In the genomic region with DNA sequence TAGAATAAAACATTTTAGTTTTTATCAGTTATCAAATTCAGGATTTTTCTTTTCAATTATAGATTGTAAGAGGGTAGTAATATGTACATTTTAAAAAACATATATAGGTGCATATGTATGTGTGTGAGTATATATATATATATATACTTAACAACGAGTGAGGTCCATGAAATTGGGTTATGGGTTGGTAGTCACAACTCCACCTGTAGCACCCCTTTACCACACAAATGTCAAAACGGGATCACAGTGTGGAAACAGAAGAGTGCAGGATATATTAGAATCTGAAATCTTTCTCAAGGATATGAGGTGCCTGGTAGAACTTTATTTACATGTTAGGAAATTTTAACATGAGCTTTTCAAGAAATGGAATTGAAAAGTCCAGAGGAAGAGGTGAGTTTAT, we compare ENCODE assay signal across 8 cellular contexts. TPM values are rescaled to one million over a fixed set of nuclear protein-coding genes. Genes with fewer than 3 reads are reported as not detected.
DNase-seq lines count a peak whose midpoint lies in the region; ATAC-seq, FAIRE-seq and TF ChIP-seq lines count a peak whose summit lies in the region.

No MANE protein-coding gene starts in this region.

- no peak for TF ChIP-seq POLR2A in A549 (IDR thresholded peaks at IDR 0.05; ENCODE audit: low read length)

- 1% methylated on average over 2 of the region's 2 CpGs for WGBS in A549 (ENCODE audit: missing lambda C conversion rate)

- TF ChIP-seq RAD21 in A549 (conservative IDR thresholded peaks at IDR 0.05 in 1 of 2, IDR thresholded peaks at IDR 0.05 in 1 of 2), result no peak

- peaks cover 28% of the 10 kb centered on the region for H3K4me1 ChIP-seq in A549

- CTCF ChIA-PET in A549 (lab: Yijun Ruan, JAX), result interaction anchor here (0.7 kb wide), 1 partner anchor 11 kb away, joined by 3 read pairs; no protein-coding TSS in a partner anchor

- peaks cover 4% of the 10 kb centered on the region; the same call in 1 of the 3 replicates for H3K9me3 ChIP-seq in A549

- POLR2A ChIA-PET in A549 (lab: Yijun Ruan, JAX), result interaction anchor here (3.7 to 4.8 kb wide), 2 partner anchors 90 to 95 kb away, joined by 31 to 89 read pairs; partner anchors contain the start of genes PNN and TRAPPC6B

- FAIRE-seq in A549 (lab: Jason Lieb, UNC) (no peak), G401.6 (lab: Jason Lieb, UNC) (peak; percentile 25), TTC549 (lab: Jason Lieb, UNC) (peak; percentile 53)

- peak in 1 of 2 experiments; percentile 55 for DNase-seq in A549 (ENCODE audit: low read depth in 1 of 2, low spot score in 1 of 2)
- DNase-seq in left kidney (ENCODE audit: low read depth, low spot score), result peak; percentile 54

- ATAC-seq in A549 (no peak), HG02852 (IDR thresholded peaks at IDR 0.05; ENCODE audit: unreplicated experiment) (no peak), HG03521 (IDR thresholded peaks at IDR 0.05; ENCODE audit: unreplicated experiment) (no peak), HG03565 (IDR thresholded peaks at IDR 0.05; ENCODE audit: unreplicated experiment) (no peak), GM18520 (IDR thresholded peaks at IDR 0.05; ENCODE audit: unreplicated experiment) (no peak)

- H3K27ac ChIP-seq in A549, result peak overlapping the region; percentile 97 to 98; a peak in 4 of 6 replicates

- no peak for TF ChIP-seq CTCF in A549 (IDR thresholded peaks at IDR 0.05)

- TF ChIP-seq EP300 in A549 (IDR thresholded peaks at IDR 0.05), result no peak

- H3K4me2 ChIP-seq in A549, result peak overlapping the region; percentile 92

- H3K4me3 ChIP-seq in A549, result peak overlapping the region; percentile 72

TF ChIP-seq in A549, 52 proteins besides CTCF, POLR2A, EP300 and RAD21:
- no peak for TF ChIP-seq USF2 (IDR thresholded peaks at IDR 0.05)
- TF ChIP-seq CBX2 (IDR thresholded peaks at IDR 0.05; ENCODE audit: borderline replicate concordance, low read depth), result no peak
- TF ChIP-seq, protein P1, sequence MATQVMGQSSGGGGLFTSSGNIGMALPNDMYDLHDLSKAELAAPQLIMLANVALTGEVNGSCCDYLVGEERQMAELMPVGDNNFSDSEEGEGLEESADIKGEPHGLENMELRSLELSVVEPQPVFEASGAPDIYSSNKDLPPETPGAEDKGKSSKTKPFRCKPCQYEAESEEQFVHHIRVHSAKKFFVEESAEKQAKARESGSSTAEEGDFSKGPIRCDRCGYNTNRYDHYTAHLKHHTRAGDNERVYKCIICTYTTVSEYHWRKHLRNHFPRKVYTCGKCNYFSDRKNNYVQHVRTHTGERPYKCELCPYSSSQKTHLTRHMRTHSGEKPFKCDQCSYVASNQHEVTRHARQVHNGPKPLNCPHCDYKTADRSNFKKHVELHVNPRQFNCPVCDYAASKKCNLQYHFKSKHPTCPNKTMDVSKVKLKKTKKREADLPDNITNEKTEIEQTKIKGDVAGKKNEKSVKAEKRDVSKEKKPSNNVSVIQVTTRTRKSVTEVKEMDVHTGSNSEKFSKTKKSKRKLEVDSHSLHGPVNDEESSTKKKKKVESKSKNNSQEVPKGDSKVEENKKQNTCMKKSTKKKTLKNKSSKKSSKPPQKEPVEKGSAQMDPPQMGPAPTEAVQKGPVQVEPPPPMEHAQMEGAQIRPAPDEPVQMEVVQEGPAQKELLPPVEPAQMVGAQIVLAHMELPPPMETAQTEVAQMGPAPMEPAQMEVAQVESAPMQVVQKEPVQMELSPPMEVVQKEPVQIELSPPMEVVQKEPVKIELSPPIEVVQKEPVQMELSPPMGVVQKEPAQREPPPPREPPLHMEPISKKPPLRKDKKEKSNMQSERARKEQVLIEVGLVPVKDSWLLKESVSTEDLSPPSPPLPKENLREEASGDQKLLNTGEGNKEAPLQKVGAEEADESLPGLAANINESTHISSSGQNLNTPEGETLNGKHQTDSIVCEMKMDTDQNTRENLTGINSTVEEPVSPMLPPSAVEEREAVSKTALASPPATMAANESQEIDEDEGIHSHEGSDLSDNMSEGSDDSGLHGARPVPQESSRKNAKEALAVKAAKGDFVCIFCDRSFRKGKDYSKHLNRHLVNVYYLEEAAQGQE (IDR thresholded peaks at IDR 0.05), result no peak
- TF ChIP-seq NFE2L2 (conservative IDR thresholded peaks at IDR 0.05; ENCODE audit: low read length), result no peak
- TF ChIP-seq MYC (IDR thresholded peaks at IDR 0.05; ENCODE audit: borderline replicate concordance, low read length), result no peak
- TF ChIP-seq HES2 (IDR thresholded peaks at IDR 0.05), result no peak
- no peak for TF ChIP-seq CBX8 (IDR thresholded peaks at IDR 0.05)
- TF ChIP-seq JUNB (IDR thresholded peaks at IDR 0.05), result no peak
- TF ChIP-seq, protein P2, sequence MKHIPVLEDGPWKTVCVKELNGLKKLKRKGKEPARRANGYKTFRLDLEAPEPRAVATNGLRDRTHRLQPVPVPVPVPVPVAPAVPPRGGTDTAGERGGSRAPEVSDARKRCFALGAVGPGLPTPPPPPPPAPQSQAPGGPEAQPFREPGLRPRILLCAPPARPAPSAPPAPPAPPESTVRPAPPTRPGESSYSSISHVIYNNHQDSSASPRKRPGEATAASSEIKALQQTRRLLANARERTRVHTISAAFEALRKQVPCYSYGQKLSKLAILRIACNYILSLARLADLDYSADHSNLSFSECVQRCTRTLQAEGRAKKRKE (CRISPR knock-in tag; IDR thresholded peaks at IDR 0.05; ENCODE audit: low read depth), result no peak
- TF ChIP-seq ZC3H11A (IDR thresholded peaks at IDR 0.05), result no peak
- no peak for TF ChIP-seq RCOR1 (IDR thresholded peaks at IDR 0.05; ENCODE audit: low read depth, low read length)
- no peak for TF ChIP-seq MAZ (IDR thresholded peaks at IDR 0.05; ENCODE audit: borderline replicate concordance, low read depth, low read length)
- TF ChIP-seq SMC3 (IDR thresholded peaks at IDR 0.05), result no peak
- TF ChIP-seq HOXB5 (CRISPR knock-in tag; IDR thresholded peaks at IDR 0.05), result no peak
- no peak for TF ChIP-seq PHF8 (IDR thresholded peaks at IDR 0.05; ENCODE audit: borderline replicate concordance, low read depth)
- TF ChIP-seq, protein P3, sequence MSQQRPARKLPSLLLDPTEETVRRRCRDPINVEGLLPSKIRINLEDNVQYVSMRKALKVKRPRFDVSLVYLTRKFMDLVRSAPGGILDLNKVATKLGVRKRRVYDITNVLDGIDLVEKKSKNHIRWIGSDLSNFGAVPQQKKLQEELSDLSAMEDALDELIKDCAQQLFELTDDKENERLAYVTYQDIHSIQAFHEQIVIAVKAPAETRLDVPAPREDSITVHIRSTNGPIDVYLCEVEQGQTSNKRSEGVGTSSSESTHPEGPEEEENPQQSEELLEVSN (IDR thresholded peaks at IDR 0.05; ENCODE audit: borderline replicate concordance, low read depth), result no peak

RNA-seq across cellular contexts. Expression of gene MIA2, which starts 31.3 kb away (rescaled TPM):
- polyA plus RNA-seq in A549 (2011; rRNA removed), result 71.7 and 73.9 TPM in 2 replicates
- 8.5 and 12.4 TPM in 2 replicates for polyA plus RNA-seq in A549 (2012; cell fraction: cytosol; rRNA removed)
- polyA plus RNA-seq in A549 (2012; cell fraction: nucleus; rRNA removed), result 10.4 and 16.1 TPM in 2 replicates
- polyA plus RNA-seq in A549 (2017; fragmentation: RNase III; extraction: RNeasy Plus Mini Kit Qiagen cat#74134 plus additional on column Dnase treatment), result 22.9 to 25.6 TPM (median 25.4 TPM) in 3 replicates
- polyA minus RNA-seq in A549 (2011; rRNA and poly(A)+ RNA removed), result 23.1 and 26.2 TPM in 2 replicates
